In genomic region chr15:71387825-71388224, GRCh38 we compare ENCODE assay signal across 23 cellular contexts.
"Had no signal": no experiment of that assay in that cellular context is flagged by ENCODE, and none has a peak within 500 bp of the region (broad histone marks: within the 10 kb centered on the region; RNA-seq: fewer than 3 reads in every experiment).

No MANE protein-coding gene starts in this region.

- H3K4me3 ChIP-seq: colonic mucosa, right atrium auricular region, transverse colon had no signal

- H3K4me1 Mint-ChIP-seq: activated CD4-positive, alpha-beta T cell treated with anti-CD3 and anti-CD28 coated beads, Interleukin-2, amount 10 ng/mL, durations not matched to agents 7 days and 5 days had no signal

- H3K36me3 ChIP-seq: brain microvascular endothelial cell, colonic mucosa, right atrium auricular region, transverse colon had no signal

- H3K9me3 Mint-ChIP-seq: central memory CD8-positive, alpha-beta T cell; stimulated activated naive CD8-positive, alpha-beta T cell treated with anti-CD3 and anti-CD28 coated beads, Interleukin-15, Interleukin-2, amounts not matched to agents 100 ng/mL and 50 ng/mL, for 24 hours had no signal

- H3K27ac ChIP-seq: brain microvascular endothelial cell, colonic mucosa, epithelial cell of prostate, right atrium auricular region, transverse colon had no signal

- ATAC-seq: activated T-cell treated with anti-CD3 and anti-CD28 coated beads, Interleukin-2, amount 50 U/mL, for 4 hours; left lobe of liver had no signal

- H3K27me3 ChIP-seq: brain microvascular endothelial cell, colonic mucosa, right atrium auricular region, transverse colon had no signal

- H3K9me3 ChIP-seq: colonic mucosa, right atrium auricular region, transverse colon had no signal

- H3K4me3 Mint-ChIP-seq: activated CD4-positive, alpha-beta T cell treated with anti-CD3 and anti-CD28 coated beads, Interleukin-2, amount 10 ng/mL, durations not matched to agents 7 days and 5 days; activated naive CD4-positive, alpha-beta T cell treated with anti-CD3 and anti-CD28 coated beads for 36 hours; activated T-cell treated with anti-CD3 and anti-CD28 coated beads, Interleukin-2, amount 50 U/mL, for 4 hours; central memory CD8-positive, alpha-beta T cell; endodermal cell; neural crest cell; stimulated activated naive CD8-positive, alpha-beta T cell treated with anti-CD3 and anti-CD28 coated beads, Interleukin-15, Interleukin-2, amounts not matched to agents 100 ng/mL and 50 ng/mL, for 24 hours had no signal

- H3K27ac Mint-ChIP-seq: activated CD4-positive, alpha-beta T cell treated with anti-CD3 and anti-CD28 coated beads, Interleukin-2, amount 10 ng/mL, durations not matched to agents 7 days and 5 days; activated naive CD4-positive, alpha-beta T cell treated with anti-CD3 and anti-CD28 coated beads for 36 hours; endodermal cell; progenitor cell of endocrine pancreas; stimulated activated naive CD8-positive, alpha-beta T cell treated with anti-CD3 and anti-CD28 coated beads, Interleukin-15, Interleukin-2, amounts not matched to agents 100 ng/mL and 50 ng/mL, for 24 hours had no signal

- DNase-seq: activated CD4-positive, alpha-beta T cell treated with anti-CD3 and anti-CD28 coated beads, Interleukin-2, amount 10 ng/mL, durations not matched to agents 7 days and 5 days; activated CD8-positive, alpha-beta memory T cell treated with anti-CD3 and anti-CD28 coated beads, Interleukin-2, amount 50 U/mL, for 4 hours; activated naive CD4-positive, alpha-beta T cell treated with anti-CD3 and anti-CD28 coated beads for 36 hours; activated T-cell treated with anti-CD3 and anti-CD28 coated beads, Interleukin-2, amount 50 U/mL, for 4 hours; anterior cingulate cortex; brain microvascular endothelial cell; colonic mucosa; endodermal cell; foreskin melanocyte; glutamatergic neuron; hippocampal formation; islet precursor cell; mammary epithelial cell; stimulated activated CD4-positive, alpha-beta T cell treated with anti-CD3 and anti-CD28 coated beads, Interleukin-2, amount 100 ng/mL, for 24 hours; T-helper 9 cell; transverse colon had no signal
